1 cellular context compared by ENCODE assay signal in genomic region chr3:176661432-176661964, GRCh38.
TF ChIP-seq lines count a peak whose summit lies in the region.

No MANE protein-coding gene starts in this region.

TF ChIP-seq in K562, 482 proteins besides CTCF, POLR2A, EP300 and RAD21 (continued from another document and continues in another):
- TF ChIP-seq, protein P1, sequence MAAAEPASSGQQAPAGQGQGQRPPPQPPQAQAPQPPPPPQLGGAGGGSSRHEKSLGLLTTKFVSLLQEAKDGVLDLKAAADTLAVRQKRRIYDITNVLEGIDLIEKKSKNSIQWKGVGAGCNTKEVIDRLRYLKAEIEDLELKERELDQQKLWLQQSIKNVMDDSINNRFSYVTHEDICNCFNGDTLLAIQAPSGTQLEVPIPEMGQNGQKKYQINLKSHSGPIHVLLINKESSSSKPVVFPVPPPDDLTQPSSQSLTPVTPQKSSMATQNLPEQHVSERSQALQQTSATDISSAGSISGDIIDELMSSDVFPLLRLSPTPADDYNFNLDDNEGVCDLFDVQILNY (CRISPR knock-in tag; IDR thresholded peaks at IDR 0.05) = no peak
- no peak for TF ChIP-seq ILF3 (IDR thresholded peaks at IDR 0.05; ENCODE audit: borderline replicate concordance)
- no peak for TF ChIP-seq ZKSCAN1 (IDR thresholded peaks at IDR 0.05; ENCODE audit: low read depth, low read length)
- peak in 1 of 2 experiments; percentile 66; a peak in 2 of 4 replicates for TF ChIP-seq TEAD1 (CRISPR knock-in tag; IDR thresholded peaks at IDR 0.05)
- TF ChIP-seq DPF2 (IDR thresholded peaks at IDR 0.05) = peak; percentile 96
- TF ChIP-seq, protein P2, sequence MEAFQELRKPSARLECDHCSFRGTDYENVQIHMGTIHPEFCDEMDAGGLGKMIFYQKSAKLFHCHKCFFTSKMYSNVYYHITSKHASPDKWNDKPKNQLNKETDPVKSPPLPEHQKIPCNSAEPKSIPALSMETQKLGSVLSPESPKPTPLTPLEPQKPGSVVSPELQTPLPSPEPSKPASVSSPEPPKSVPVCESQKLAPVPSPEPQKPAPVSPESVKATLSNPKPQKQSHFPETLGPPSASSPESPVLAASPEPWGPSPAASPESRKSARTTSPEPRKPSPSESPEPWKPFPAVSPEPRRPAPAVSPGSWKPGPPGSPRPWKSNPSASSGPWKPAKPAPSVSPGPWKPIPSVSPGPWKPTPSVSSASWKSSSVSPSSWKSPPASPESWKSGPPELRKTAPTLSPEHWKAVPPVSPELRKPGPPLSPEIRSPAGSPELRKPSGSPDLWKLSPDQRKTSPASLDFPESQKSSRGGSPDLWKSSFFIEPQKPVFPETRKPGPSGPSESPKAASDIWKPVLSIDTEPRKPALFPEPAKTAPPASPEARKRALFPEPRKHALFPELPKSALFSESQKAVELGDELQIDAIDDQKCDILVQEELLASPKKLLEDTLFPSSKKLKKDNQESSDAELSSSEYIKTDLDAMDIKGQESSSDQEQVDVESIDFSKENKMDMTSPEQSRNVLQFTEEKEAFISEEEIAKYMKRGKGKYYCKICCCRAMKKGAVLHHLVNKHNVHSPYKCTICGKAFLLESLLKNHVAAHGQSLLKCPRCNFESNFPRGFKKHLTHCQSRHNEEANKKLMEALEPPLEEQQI (IDR thresholded peaks at IDR 0.05) = peak; percentile 91
- TF ChIP-seq CBX3 (IDR thresholded peaks at IDR 0.05; ENCODE audit: borderline replicate concordance in 1 of 2, low read length in 2 of 2) = peak in 1 of 2 experiments; percentile 58; a peak in 1 of 3 replicates
- TF ChIP-seq RBM22 (IDR thresholded peaks at IDR 0.05; ENCODE audit: low read depth, low read length, poor library complexity, severe bottlenecking) = no peak
- no peak for TF ChIP-seq TCF7 (IDR thresholded peaks at IDR 0.05; ENCODE audit: borderline replicate concordance)
- TF ChIP-seq ZFPM2 (CRISPR knock-in tag; IDR thresholded peaks at IDR 0.05) = no peak
- TF ChIP-seq, protein P3, sequence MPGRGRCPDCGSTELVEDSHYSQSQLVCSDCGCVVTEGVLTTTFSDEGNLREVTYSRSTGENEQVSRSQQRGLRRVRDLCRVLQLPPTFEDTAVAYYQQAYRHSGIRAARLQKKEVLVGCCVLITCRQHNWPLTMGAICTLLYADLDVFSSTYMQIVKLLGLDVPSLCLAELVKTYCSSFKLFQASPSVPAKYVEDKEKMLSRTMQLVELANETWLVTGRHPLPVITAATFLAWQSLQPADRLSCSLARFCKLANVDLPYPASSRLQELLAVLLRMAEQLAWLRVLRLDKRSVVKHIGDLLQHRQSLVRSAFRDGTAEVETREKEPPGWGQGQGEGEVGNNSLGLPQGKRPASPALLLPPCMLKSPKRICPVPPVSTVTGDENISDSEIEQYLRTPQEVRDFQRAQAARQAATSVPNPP (IDR thresholded peaks at IDR 0.05; ENCODE audit: borderline replicate concordance, insufficient read depth, insufficient read length) = no peak
- no peak for TF ChIP-seq SNRNP70 (optimal IDR thresholded peaks at IDR 0.05; ENCODE audit: low read depth, low read length)
- no peak for TF ChIP-seq MBD1 (CRISPR knock-in tag; IDR thresholded peaks at IDR 0.05)
- TF ChIP-seq PHB2 (IDR thresholded peaks at IDR 0.05; ENCODE audit: low read depth) = peak; percentile 79
- no peak for TF ChIP-seq HMG20B (CRISPR knock-in tag; IDR thresholded peaks at IDR 0.05)
- no peak for TF ChIP-seq ATF1 (CRISPR knock-in tag; IDR thresholded peaks at IDR 0.05)
- peak; percentile 13; the same call in 1 of the 2 replicates for TF ChIP-seq ATF1 (tag; IDR thresholded peaks at IDR 0.05)
- no peak for TF ChIP-seq NCOA4 (IDR thresholded peaks at IDR 0.05; ENCODE audit: partially characterized antibody)
- TF ChIP-seq, protein P4, sequence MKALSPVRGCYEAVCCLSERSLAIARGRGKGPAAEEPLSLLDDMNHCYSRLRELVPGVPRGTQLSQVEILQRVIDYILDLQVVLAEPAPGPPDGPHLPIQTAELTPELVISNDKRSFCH (CRISPR knock-in tag; IDR thresholded peaks at IDR 0.05) = no peak
- TF ChIP-seq, protein P4 (tag; IDR thresholded peaks at IDR 0.05) = peak; percentile 45; the same call in 1 of the 2 replicates
- TF ChIP-seq CEBPB (tag; IDR thresholded peaks at IDR 0.05) = no peak
- TF ChIP-seq MTA2 (IDR thresholded peaks at IDR 0.05; ENCODE audit: low read depth) = peak; percentile 94
- no peak for TF ChIP-seq RBM25 (IDR thresholded peaks at IDR 0.05; ENCODE audit: low read depth, low read length, severe bottlenecking)
- TF ChIP-seq E2F8 (IDR thresholded peaks at IDR 0.05; ENCODE audit: low read depth, partially characterized antibody) = no peak
- TF ChIP-seq BCOR (IDR thresholded peaks at IDR 0.05) = no peak
- peak; percentile 97 for TF ChIP-seq MAFG (tag; conservative IDR thresholded peaks at IDR 0.05)
- TF ChIP-seq, protein P5, sequence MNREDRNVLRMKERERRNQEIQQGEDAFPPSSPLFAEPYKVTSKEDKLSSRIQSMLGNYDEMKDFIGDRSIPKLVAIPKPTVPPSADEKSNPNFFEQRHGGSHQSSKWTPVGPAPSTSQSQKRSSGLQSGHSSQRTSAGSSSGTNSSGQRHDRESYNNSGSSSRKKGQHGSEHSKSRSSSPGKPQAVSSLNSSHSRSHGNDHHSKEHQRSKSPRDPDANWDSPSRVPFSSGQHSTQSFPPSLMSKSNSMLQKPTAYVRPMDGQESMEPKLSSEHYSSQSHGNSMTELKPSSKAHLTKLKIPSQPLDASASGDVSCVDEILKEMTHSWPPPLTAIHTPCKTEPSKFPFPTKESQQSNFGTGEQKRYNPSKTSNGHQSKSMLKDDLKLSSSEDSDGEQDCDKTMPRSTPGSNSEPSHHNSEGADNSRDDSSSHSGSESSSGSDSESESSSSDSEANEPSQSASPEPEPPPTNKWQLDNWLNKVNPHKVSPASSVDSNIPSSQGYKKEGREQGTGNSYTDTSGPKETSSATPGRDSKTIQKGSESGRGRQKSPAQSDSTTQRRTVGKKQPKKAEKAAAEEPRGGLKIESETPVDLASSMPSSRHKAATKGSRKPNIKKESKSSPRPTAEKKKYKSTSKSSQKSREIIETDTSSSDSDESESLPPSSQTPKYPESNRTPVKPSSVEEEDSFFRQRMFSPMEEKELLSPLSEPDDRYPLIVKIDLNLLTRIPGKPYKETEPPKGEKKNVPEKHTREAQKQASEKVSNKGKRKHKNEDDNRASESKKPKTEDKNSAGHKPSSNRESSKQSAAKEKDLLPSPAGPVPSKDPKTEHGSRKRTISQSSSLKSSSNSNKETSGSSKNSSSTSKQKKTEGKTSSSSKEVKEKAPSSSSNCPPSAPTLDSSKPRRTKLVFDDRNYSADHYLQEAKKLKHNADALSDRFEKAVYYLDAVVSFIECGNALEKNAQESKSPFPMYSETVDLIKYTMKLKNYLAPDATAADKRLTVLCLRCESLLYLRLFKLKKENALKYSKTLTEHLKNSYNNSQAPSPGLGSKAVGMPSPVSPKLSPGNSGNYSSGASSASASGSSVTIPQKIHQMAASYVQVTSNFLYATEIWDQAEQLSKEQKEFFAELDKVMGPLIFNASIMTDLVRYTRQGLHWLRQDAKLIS (CRISPR knock-in tag; IDR thresholded peaks at IDR 0.05) = no peak
- TF ChIP-seq NCOA1 (IDR thresholded peaks at IDR 0.05; ENCODE audit: low read depth) = peak; percentile 82; the same call in 1 of the 2 replicates
- peak; percentile 55; the same call in 1 of the 2 replicates for TF ChIP-seq TRIM28 (IDR thresholded peaks at IDR 0.05)
- no peak for TF ChIP-seq CHD4 (IDR thresholded peaks at IDR 0.05; ENCODE audit: insufficient read depth, insufficient replicate concordance, low read depth, low read length, poor library complexity, severe bottlenecking)
- TF ChIP-seq ZSCAN32 (CRISPR knock-in tag; IDR thresholded peaks at IDR 0.05) = no peak
- TF ChIP-seq MGA (IDR thresholded peaks at IDR 0.05) = no peak; the same call in 1 of the 2 replicates
